In genomic region chr17:35432176-35433074, GRCh38 we compare ENCODE assay signal across 1 cellular context.
TF ChIP-seq lines count a peak whose summit lies in the region.

SLFN12 (minus strand) TSS chr17:35432500; CDS start chr17:35423028, 9,472 bp downstream.

TF ChIP-seq in endothelial cell of umbilical vein, 7 proteins besides CTCF, POLR2A, EP300 and RAD21:
- TF ChIP-seq MAX (IDR thresholded peaks at IDR 0.05; ENCODE audit: insufficient read depth, insufficient read length) (no peak), POLR2AphosphoS5 (IDR thresholded peaks at IDR 0.05; ENCODE audit: insufficient read depth, low read depth, low read length) (peak; percentile 57)
